8 cellular contexts compared by ENCODE assay signal in the genomic region with DNA sequence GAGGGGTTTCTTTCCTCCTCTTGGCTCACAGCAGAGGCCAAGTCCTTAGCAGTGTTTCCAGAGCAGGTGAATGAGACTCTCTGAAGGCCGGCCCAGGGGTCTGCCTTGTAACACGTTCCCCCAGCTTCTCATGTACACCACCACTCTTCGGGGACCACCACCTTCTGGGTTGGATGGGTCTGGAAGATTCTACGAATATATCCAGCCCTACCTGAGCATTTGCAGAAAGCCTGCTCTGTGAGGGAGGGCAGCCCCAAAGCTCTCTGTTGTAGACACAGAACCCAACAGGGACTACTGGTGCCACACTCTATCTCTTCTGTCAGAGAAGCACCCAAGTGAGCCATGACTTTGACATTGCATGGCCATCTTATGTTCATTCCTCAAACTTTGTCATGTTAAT.
DNase-seq lines count a peak whose midpoint lies in the region; ATAC-seq and TF ChIP-seq lines count a peak whose summit lies in the region.

No MANE protein-coding gene starts in this region.

- no peaks in the 10 kb centered on the region for H3F3A ChIP-seq in GM23248 (ENCODE audit: insufficient read depth)

- ATAC-seq in HG03354 (IDR thresholded peaks at IDR 0.05; ENCODE audit: poor library complexity, severe bottlenecking, unreplicated experiment) = peak; percentile 9

- H3K4me1 Mint-ChIP-seq in CD14-positive monocyte (peaks cover 11% of the 10 kb centered on the region), nephron progenitor cell (peaks cover 29% of the 10 kb centered on the region)
- peaks cover 58% of the 10 kb centered on the region for H3K4me1 Mint-ChIP-seq in activated naive CD8-positive, alpha-beta T cell treated with anti-CD3 and anti-CD28 coated beads for 36 hours

- H2AFZ ChIP-seq in GM23248 = no peak overlapping the region

- H3K9me3 Mint-ChIP-seq in CD14-positive monocyte (no peaks in the 10 kb centered on the region), nephron progenitor cell (no peaks in the 10 kb centered on the region)
- H3K9me3 Mint-ChIP-seq in activated naive CD8-positive, alpha-beta T cell treated with anti-CD3 and anti-CD28 coated beads for 36 hours = no peaks in the 10 kb centered on the region

- H3K27me3 Mint-ChIP-seq in CD14-positive monocyte (ENCODE audit: low read depth in 3 of 3) = peaks cover 12 to 34% (median 19%) of the 10 kb centered on the region in 3 donors
- no peaks in the 10 kb centered on the region for H3K27me3 Mint-ChIP-seq in activated naive CD8-positive, alpha-beta T cell treated with anti-CD3 and anti-CD28 coated beads for 36 hours
- H3K27me3 Mint-ChIP-seq in nephron progenitor cell (ENCODE audit: low read depth, poor library complexity) = peaks cover 5% of the 10 kb centered on the region

- intact Hi-C loops in CD14-positive monocyte (cut with micrococcal nuclease) = loop anchor here in 1 of 2 donors (10.0 kb wide), 1 partner anchor 78 kb away; no protein-coding TSS in a partner anchor

- H3K27ac ChIP-seq in GM23248 = no peak overlapping the region

- no peaks in the 10 kb centered on the region for H3K4me1 ChIP-seq in GM23248 (ENCODE audit: insufficient read depth)

- H3K4me3 Mint-ChIP-seq in CD14-positive monocyte (peak overlapping the region; percentile 85 to 92), nephron progenitor cell (peak overlapping the region; percentile 77)
- H3K4me3 Mint-ChIP-seq in activated naive CD8-positive, alpha-beta T cell treated with anti-CD3 and anti-CD28 coated beads for 36 hours = peak overlapping the region; percentile 66

- no peak overlapping the region for H3K4me3 ChIP-seq in GM23248

- no peaks in the 10 kb centered on the region for H3K9me3 ChIP-seq in GM23248 (ENCODE audit: low read depth)

- H3K27ac Mint-ChIP-seq in CD14-positive monocyte (peak overlapping the region in 1 of 7 donors; percentile 54), nephron progenitor cell (no peak overlapping the region)
- H3K27ac Mint-ChIP-seq in activated naive CD8-positive, alpha-beta T cell treated with anti-CD3 and anti-CD28 coated beads for 36 hours = peak overlapping the region; percentile 92

- no peaks in the 10 kb centered on the region for H3K9me2 ChIP-seq in GM23248 (ENCODE audit: insufficient read depth)

- no peaks in the 10 kb centered on the region for H4K20me1 ChIP-seq in GM23248 (ENCODE audit: insufficient read depth)

- WGBS in GM23248 (ENCODE audit: low coverage in 1 of 2, low lambda C conversion rate in 2 of 2, missing lambda C conversion rate in 2 of 2), 2 experiments = 80 to 82% methylated on average over 4 of the region's 4 CpGs

- peaks cover 19% of the 10 kb centered on the region for H3K27me3 ChIP-seq in GM23248 (replicated peaks; ENCODE audit: insufficient read depth)

- H3K4me2 ChIP-seq in GM23248 (ENCODE audit: unreplicated experiment) = no peak overlapping the region

- H3K79me2 ChIP-seq in GM23248 (ENCODE audit: insufficient read depth) = no peaks in the 10 kb centered on the region

- DNase-seq in CD14-positive monocyte (ENCODE audit: low spot score) = no peak
- no peak for DNase-seq in activated naive CD8-positive, alpha-beta T cell treated with anti-CD3 and anti-CD28 coated beads for 36 hours
- DNase-seq in nephron progenitor cell = no peak
- no peak for DNase-seq in GM23248
- DNase-seq in NCI-H2196 treated with DMSO at 0.1 percent for 48 hours (lab: John Stamatoyannopoulos, UW; ENCODE audit: unreplicated experiment) = no peak
- DNase-seq in SIG-M5 treated with dmso at 0.1 percent for 504 hours (lab: John Stamatoyannopoulos, UW; ENCODE audit: unreplicated experiment) = no peak
- DNase-seq in AG20443 (ENCODE audit: low spot score) = no peak

- H3K36me3 ChIP-seq in GM23248 (ENCODE audit: low read depth) = no peaks in the 10 kb centered on the region

- TF ChIP-seq CTCF in CD14-positive monocyte (IDR thresholded peaks at IDR 0.05) (no peak), nephron progenitor cell (IDR thresholded peaks at IDR 0.05) (no peak)

- no peak overlapping the region for H3K9ac ChIP-seq in GM23248

- no peaks in the 10 kb centered on the region for H3K36me3 Mint-ChIP-seq in CD14-positive monocyte
- peaks cover 33% of the 10 kb centered on the region for H3K36me3 Mint-ChIP-seq in activated naive CD8-positive, alpha-beta T cell treated with anti-CD3 and anti-CD28 coated beads for 36 hours
- no peaks in the 10 kb centered on the region for H3K36me3 Mint-ChIP-seq in nephron progenitor cell (ENCODE audit: low read depth)

- in situ Hi-C loops in GM23248 (cut with MboI) = no loop called here
